15 cellular contexts compared by ENCODE assay signal in genomic region chr15:65920825-65921309, GRCh38. TPM values are rescaled to one million over a fixed set of nuclear protein-coding genes. Genes with fewer than 3 reads are reported as not detected.
DNase-seq lines count a peak whose midpoint lies in the region; ATAC-seq and TF ChIP-seq lines count a peak whose summit lies in the region.
"Had no signal": no experiment of that assay in that cellular context is flagged by ENCODE, and none has a peak within 500 bp of the region (broad histone marks: within the 10 kb centered on the region; RNA-seq: fewer than 3 reads in every experiment).

No MANE protein-coding gene starts in this region.

- H3K27me3 ChIP-seq in GM06990 (replicated peaks; ENCODE audit: control insufficient read depth, insufficient read depth, low read length) (no peaks in the 10 kb centered on the region), psoas muscle (ENCODE audit: insufficient read depth in 3 of 3, low read length in 2 of 3) (no peaks in the 10 kb centered on the region)

- H3K27ac Mint-ChIP-seq in activated CD4-positive, alpha-beta memory T cell treated with anti-CD3 and anti-CD28 coated beads, Interleukin-2, amount 10 ng/mL, durations not matched to agents 7 days and 5 days: no peak overlapping the region
- H3K27ac Mint-ChIP-seq: progenitor cell of endocrine pancreas had no signal

- no peaks in the 10 kb centered on the region for H3K4me1 ChIP-seq in psoas muscle

- DNase-seq in GM06990 (ENCODE audit: extremely low read depth, insufficient read length) (peak; percentile 59), fibroblast of the aortic adventitia (ENCODE audit: low read depth) (peak; percentile 39), psoas muscle (no peak), posterior vena cava (ENCODE audit: low spot score) (no peak), SHP77 treated with DMSO at 0.1 percent for 48 hours (lab: John Stamatoyannopoulos, UW) (no peak)
- DNase-seq in activated CD4-positive, alpha-beta memory T cell treated with anti-CD3 and anti-CD28 coated beads, Interleukin-2, amount 10 ng/mL, durations not matched to agents 7 days and 5 days: no peak
- DNase-seq: anterior cingulate cortex, DND-41, foreskin melanocyte, NCI-H1092, NCI-H446, T-helper 2 cell had no signal

- no peaks in the 10 kb centered on the region for H3K9me3 Mint-ChIP-seq in activated CD4-positive, alpha-beta memory T cell treated with anti-CD3 and anti-CD28 coated beads, Interleukin-2, amount 10 ng/mL, durations not matched to agents 7 days and 5 days

- H3K36me3 Mint-ChIP-seq in activated CD4-positive, alpha-beta memory T cell treated with anti-CD3 and anti-CD28 coated beads, Interleukin-2, amount 10 ng/mL, durations not matched to agents 7 days and 5 days (ENCODE audit: low read depth): no peaks in the 10 kb centered on the region

- CTCF ChIA-PET in activated CD4-positive, alpha-beta memory T cell treated with anti-CD3 and anti-CD28 coated beads, Interleukin-2, amount 10 ng/mL, durations not matched to agents 7 days and 5 days (lab: Charles Lee): no interaction called here

- intact Hi-C loops in psoas muscle (cut with DNase I): loop anchor here (5.0 kb wide), 2 partner anchors 271 to 766 kb away; no protein-coding TSS in a partner anchor
- intact Hi-C loops in posterior vena cava (cut with DNase I): no loop called here

- no peaks in the 10 kb centered on the region for H3K9me3 ChIP-seq in psoas muscle

- ATAC-seq in GM19351 (IDR thresholded peaks at IDR 0.05; ENCODE audit: unreplicated experiment) (peak; percentile 44), HG03066 (IDR thresholded peaks at IDR 0.05; ENCODE audit: low read depth, unreplicated experiment) (peak; percentile 50), psoas muscle (no peak)

- H3K36me3 ChIP-seq in GM06990 (ENCODE audit: control insufficient read depth, insufficient read depth, low read length): no peaks in the 10 kb centered on the region
- no peaks in the 10 kb centered on the region for H3K36me3 ChIP-seq in psoas muscle (ENCODE audit: insufficient read depth in 1 of 2, low read depth in 1 of 2)

- H3K4me3 ChIP-seq in GM06990 (replicated peaks; ENCODE audit: low read depth, low read length): no peak overlapping the region
- no peak overlapping the region for H3K4me3 ChIP-seq in fibroblast of the aortic adventitia (ENCODE audit: low read depth, low read length)
- H3K4me3 ChIP-seq in psoas muscle: no peak overlapping the region

- no peak overlapping the region for H3K4me3 Mint-ChIP-seq in activated CD4-positive, alpha-beta memory T cell treated with anti-CD3 and anti-CD28 coated beads, Interleukin-2, amount 10 ng/mL, durations not matched to agents 7 days and 5 days

- H3K4me1 Mint-ChIP-seq in activated CD4-positive, alpha-beta memory T cell treated with anti-CD3 and anti-CD28 coated beads, Interleukin-2, amount 10 ng/mL, durations not matched to agents 7 days and 5 days: peaks cover 28% of the 10 kb centered on the region

- TF ChIP-seq CTCF in GM06990 (IDR thresholded peaks at IDR 0.05; ENCODE audit: insufficient read depth, low read length, poor library complexity, severe bottlenecking): no peak
- TF ChIP-seq CTCF in fibroblast of the aortic adventitia (IDR thresholded peaks at IDR 0.05; ENCODE audit: insufficient read depth, low read length): no peak
- TF ChIP-seq CTCF in psoas muscle (IDR thresholded peaks at IDR 0.05): no peak

- no peak overlapping the region for H3K27ac ChIP-seq in psoas muscle

- H3K27me3 Mint-ChIP-seq in activated CD4-positive, alpha-beta memory T cell treated with anti-CD3 and anti-CD28 coated beads, Interleukin-2, amount 10 ng/mL, durations not matched to agents 7 days and 5 days: no peaks in the 10 kb centered on the region
- H3K27me3 Mint-ChIP-seq: progenitor cell of endocrine pancreas had no signal

- 84 to 88% (median 87%) methylated on average over 4 of the region's 4 CpGs for WGBS in psoas muscle, 3 donors

- POLR2A ChIA-PET in activated CD4-positive, alpha-beta memory T cell treated with anti-CD3 and anti-CD28 coated beads, Interleukin-2, amount 10 ng/mL, durations not matched to agents 7 days and 5 days (lab: Charles Lee): interaction anchor here (1.0 kb wide), 1 partner anchor 10 kb away, joined by 3 read pairs; no protein-coding TSS in a partner anchor

RNA-seq across cellular contexts. Expression of gene RAB11A, which starts 51.6 kb away (rescaled TPM):
- total RNA-seq in fibroblast of the aortic adventitia (ENCODE audit: low replicate concordance) (84.5 and 218 TPM in 2 replicates), psoas muscle (100 to 1,000 TPM in 2 of 4 donors, 10 to 100 TPM in 2; 89.5 to 152 (median 105) TPM), posterior vena cava (100 to 1,000 TPM; 176 to 182 TPM)
- 100 to 1,000 TPM; 115 to 152 (median 150) TPM for polyA plus RNA-seq in psoas muscle
- 100 to 1,000 TPM; 192 to 193 TPM for total RNA-seq in activated CD4-positive, alpha-beta memory T cell treated with anti-CD3 and anti-CD28 coated beads, Interleukin-2, amount 10 ng/mL, durations not matched to agents 7 days and 5 days

Comparison
In these comparisons a context has a peak if more than half of its experiments do, and no peak if none do; other contexts are left out.
1. DNase-seq: peak in GM06990 (single experiment) and fibroblast of the aortic adventitia (single experiment); none in psoas muscle (0 of 2), posterior vena cava (single experiment), activated CD4-positive, alpha-beta memory T cell treated with anti-CD3 and anti-CD28 coated beads, Interleukin-2, amount 10 ng/mL, durations not matched to agents 7 days and 5 days (single experiment) and SHP77 treated with DMSO at 0.1 percent for 48 hours (single experiment).
2. ATAC-seq: peak in GM19351 (single experiment) and HG03066 (single experiment); none in psoas muscle (0 of 4).
3. intact Hi-C loops: an anchor here in psoas muscle (5.0 kb wide); none called in posterior vena cava.